9 cellular contexts compared by ENCODE assay signal in genomic region chr1:229127301-229127700, GRCh38.
A peak's percentile ranks its signal among the peaks of the same experiment; 100 is the strongest.
DNase-seq lines count a peak whose midpoint lies in the region; ATAC-seq and TF ChIP-seq lines count a peak whose summit lies in the region.
"Had no signal": no experiment of that assay in that cellular context is flagged by ENCODE, and none has a peak within 500 bp of the region (broad histone marks: within the 10 kb centered on the region; RNA-seq: fewer than 3 reads in every experiment).

No MANE protein-coding gene starts in this region.

- H3K27ac ChIP-seq in heart left ventricle (no peak overlapping the region), ovary (no peak overlapping the region)

- H3K4me1 ChIP-seq in heart left ventricle, result peaks cover 0 to 41% (median 0%) of the 10 kb centered on the region in 12 donors
- H3K4me1 ChIP-seq in ovary (ENCODE audit: insufficient read depth), result no peaks in the 10 kb centered on the region
- H3K4me1 ChIP-seq in BE2C, result no peaks in the 10 kb centered on the region; the same call in 1 of the 2 replicates

- WGBS in heart left ventricle, 4 donors, result 61 to 73% (median 67%) methylated on average over 2 of the region's 2 CpGs
- WGBS in ovary, 3 donors, result 65 to 70% (median 70%) methylated on average over 2 of the region's 2 CpGs

- peak; percentile 17 for DNase-seq in GDM1 (lab: John Stamatoyannopoulos, UW)
- DNase-seq in activated CD4-positive, alpha-beta T cell treated with anti-CD3 and anti-CD28 coated beads, Interleukin-2, amount 50 U/mL, for 48 hours, result peak; percentile 35 to 55
- DNase-seq in naive thymus-derived CD8-positive, alpha-beta T cell, result peak in 2 of 10 donors; percentile 12 to 17
- no peak for DNase-seq in heart left ventricle
- no peak for DNase-seq in ovary
- DNase-seq in BE2C, result no peak

- no peaks in the 10 kb centered on the region for H3K27me3 Mint-ChIP-seq in naive thymus-derived CD8-positive, alpha-beta T cell

- no peaks in the 10 kb centered on the region for H3K9me3 Mint-ChIP-seq in naive thymus-derived CD8-positive, alpha-beta T cell
- H3K9me3 Mint-ChIP-seq: memory B cell had no signal

- ATAC-seq in HG03066 (IDR thresholded peaks at IDR 0.05; ENCODE audit: low read depth, unreplicated experiment) (peak; percentile 65), heart left ventricle (no peak), HG02610 (IDR thresholded peaks at IDR 0.05; ENCODE audit: unreplicated experiment) (no peak)
- ATAC-seq in naive thymus-derived CD8-positive, alpha-beta T cell, result peak in 1 of 2 donors; percentile 47

- intact Hi-C loops in heart left ventricle (cut with DNase I), result no loop called here
- intact Hi-C loops in ovary (cut with DNase I), result no loop called here

- H3K36me3 ChIP-seq in heart left ventricle (no peaks in the 10 kb centered on the region), ovary (no peaks in the 10 kb centered on the region), BE2C (no peaks in the 10 kb centered on the region)

- no peaks in the 10 kb centered on the region for H3K36me3 Mint-ChIP-seq in naive thymus-derived CD8-positive, alpha-beta T cell
- H3K36me3 Mint-ChIP-seq: memory B cell had no signal

- H3K27ac Mint-ChIP-seq in naive thymus-derived CD8-positive, alpha-beta T cell, result peak overlapping the region in 4 of 10 donors; percentile 6 to 64 (median 38)
- H3K27ac Mint-ChIP-seq: memory B cell had no signal

- H3K9me3 ChIP-seq in heart left ventricle, result no peaks in the 10 kb centered on the region
- H3K9me3 ChIP-seq in ovary, result no peaks in the 10 kb centered on the region
- no peaks in the 10 kb centered on the region for H3K9me3 ChIP-seq in BE2C

- no peak for TF ChIP-seq POLR2A in heart left ventricle (IDR thresholded peaks at IDR 0.05)
- no peak for TF ChIP-seq POLR2A in ovary (IDR thresholded peaks at IDR 0.05)

- peaks cover 42 to 58% (median 55%) of the 10 kb centered on the region in 4 donors for H3K4me1 Mint-ChIP-seq in naive thymus-derived CD8-positive, alpha-beta T cell

- TF ChIP-seq CTCF in heart left ventricle (IDR thresholded peaks at IDR 0.05) (no peak), ovary (IDR thresholded peaks at IDR 0.05) (no peak), BE2C (IDR thresholded peaks at IDR 0.05; ENCODE audit: low read depth, low read length) (no peak)

- H3K27me3 ChIP-seq in heart left ventricle (peaks cover 0 to 20% (median 0%) of the 10 kb centered on the region in 9 donors), ovary (no peaks in the 10 kb centered on the region), BE2C (no peaks in the 10 kb centered on the region)

- no peak for TF ChIP-seq EP300 in ovary (IDR thresholded peaks at IDR 0.05)

- H3K4me3 ChIP-seq in heart left ventricle (no peak overlapping the region), ovary (no peak overlapping the region), BE2C (ENCODE audit: low read depth, low read length) (no peak overlapping the region)

- H3K4me3 Mint-ChIP-seq in naive thymus-derived CD8-positive, alpha-beta T cell, result peak overlapping the region in 9 of 10 donors; percentile 6 to 71 (median 37)
- H3K4me3 Mint-ChIP-seq: memory B cell had no signal

- POLR2A ChIA-PET in naive thymus-derived CD8-positive, alpha-beta T cell (lab: Charles Lee), result interaction anchor here (1.3 kb wide), 1 partner anchor 12 kb away, joined by 4 read pairs; no protein-coding TSS in a partner anchor

Comparison
In these comparisons a context has a peak if more than half of its experiments do, and no peak if none do; other contexts are left out.
1. DNase-seq: peak in GDM1 (single experiment) and activated CD4-positive, alpha-beta T cell treated with anti-CD3 and anti-CD28 coated beads, Interleukin-2, amount 50 U/mL, for 48 hours (2 of 2); none in heart left ventricle (0 of 5), ovary (0 of 5) and BE2C (single experiment).